ENCODE assay signal across 8 cellular contexts in the genomic region with DNA sequence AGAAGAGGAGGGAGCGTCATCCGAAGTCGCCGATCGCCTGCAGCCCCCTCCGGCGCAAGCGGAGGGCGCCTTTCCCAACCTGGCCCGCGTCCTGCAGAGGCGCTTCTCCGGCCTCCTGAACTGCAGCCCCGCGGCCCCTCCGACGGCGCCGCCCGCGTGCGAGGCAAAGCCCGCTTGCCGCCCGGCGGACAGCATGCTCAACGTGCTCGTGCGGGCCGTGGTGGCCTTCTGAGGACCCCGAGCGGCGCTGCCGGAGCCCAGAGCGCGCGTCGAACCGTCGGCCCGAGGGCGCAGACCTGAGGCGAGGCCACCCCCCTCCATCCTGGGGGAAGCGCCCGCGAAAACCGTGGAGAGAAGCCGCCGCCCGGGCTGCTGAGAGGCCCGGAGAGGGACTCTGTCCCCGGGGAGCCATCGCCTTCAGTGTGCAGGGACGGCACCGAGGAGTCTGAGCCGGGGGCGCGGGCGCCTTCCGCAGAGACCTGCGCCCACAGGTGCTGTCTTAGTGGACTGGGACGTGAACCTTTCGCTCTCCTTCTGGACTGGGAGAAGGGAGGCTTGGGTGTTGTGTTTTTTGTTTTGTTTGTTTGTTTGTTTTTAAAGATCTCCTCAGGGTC. TPM values are rescaled to one million over a fixed set of nuclear protein-coding genes. Genes with fewer than 3 reads are reported as not detected.
A peak's percentile ranks its signal among the peaks of the same experiment; 100 is the strongest.
DNase-seq lines count a peak whose midpoint lies in the region; ATAC-seq and TF ChIP-seq lines count a peak whose summit lies in the region.

No MANE protein-coding gene starts in this region.

- WGBS in psoas muscle, 3 donors, result 24 to 35% (median 31%) methylated on average over 62 to 63 of the region's 63 CpGs

- H3K36me3 Mint-ChIP-seq in CD4-positive, alpha-beta T cell (ENCODE audit: low read depth), result peaks cover 60% of the 10 kb centered on the region
- H3K36me3 Mint-ChIP-seq in activated T-helper 1 cell treated with anti-CD3 and anti-CD28 coated beads, Interleukin-12 subunit alpha, Interleukin-12 subunit beta, Interleukin-2, Interleukin-4 antibody, amounts not matched to agents 30 ng/mL and 10 ng/mL and 1 ng/mL, durations not matched to agents 14 hours and 24 hours and 36 hours (ENCODE audit: low read depth), result peaks cover 22% of the 10 kb centered on the region

- DNase-seq in CD4-positive, alpha-beta T cell, result no peak
- DNase-seq in activated T-helper 1 cell treated with anti-CD3 and anti-CD28 coated beads, Interleukin-12 subunit alpha, Interleukin-12 subunit beta, Interleukin-2, Interleukin-4 antibody, amounts not matched to agents 30 ng/mL and 10 ng/mL and 1 ng/mL, durations not matched to agents 14 hours and 24 hours and 36 hours (ENCODE audit: low spot score), result peak; percentile 14
- DNase-seq in glomerular visceral epithelial cell (ENCODE audit: extremely low spot score) (peak; percentile 55), psoas muscle (peak; percentile 50 to 65), putamen (ENCODE audit: low spot score) (no peak)

- H3K9me3 Mint-ChIP-seq in CD4-positive, alpha-beta T cell, result no peaks in the 10 kb centered on the region
- no peaks in the 10 kb centered on the region for H3K9me3 Mint-ChIP-seq in activated T-helper 1 cell treated with anti-CD3 and anti-CD28 coated beads, Interleukin-12 subunit alpha, Interleukin-12 subunit beta, Interleukin-2, Interleukin-4 antibody, amounts not matched to agents 30 ng/mL and 10 ng/mL and 1 ng/mL, durations not matched to agents 14 hours and 24 hours and 36 hours

- peak overlapping the region; percentile 79 for H3K4me3 ChIP-seq in HUES6 (ENCODE audit: low read depth, low read length)
- peak overlapping the region; percentile 76 for H3K4me3 ChIP-seq in psoas muscle

- H3K27ac ChIP-seq in CD4-positive, alpha-beta T cell (ENCODE audit: low read depth, low read length), result peak overlapping the region; percentile 97
- H3K27ac ChIP-seq in HUES6 (ENCODE audit: low read depth, low read length) (peak overlapping the region; percentile 94), psoas muscle (peak overlapping the region; percentile 95)

- TF ChIP-seq CTCF in CD4-positive, alpha-beta T cell (IDR thresholded peaks at IDR 0.05), result peak; percentile 3
- no peak for TF ChIP-seq CTCF in psoas muscle (IDR thresholded peaks at IDR 0.05)

- peaks cover 8% of the 10 kb centered on the region for H3K27me3 Mint-ChIP-seq in CD4-positive, alpha-beta T cell
- peaks cover 2% of the 10 kb centered on the region for H3K27me3 Mint-ChIP-seq in activated T-helper 1 cell treated with anti-CD3 and anti-CD28 coated beads, Interleukin-12 subunit alpha, Interleukin-12 subunit beta, Interleukin-2, Interleukin-4 antibody, amounts not matched to agents 30 ng/mL and 10 ng/mL and 1 ng/mL, durations not matched to agents 14 hours and 24 hours and 36 hours (ENCODE audit: insufficient read depth)

- CTCF ChIA-PET in CD4-positive, alpha-beta T cell (lab: Charles Lee), result interaction anchor here (1.8 to 2.0 kb wide), 3 partner anchors 18 to 42 kb away, joined by 8 to 27 read pairs (median 11); no protein-coding TSS in a partner anchor

- peaks cover 9% of the 10 kb centered on the region for H3K36me3 ChIP-seq in HUES6 (ENCODE audit: control insufficient read depth, insufficient read depth, low read length)
- H3K36me3 ChIP-seq in psoas muscle (ENCODE audit: insufficient read depth in 1 of 2, low read depth in 1 of 2), result no peaks in the 10 kb centered on the region

- peak overlapping the region; percentile 99 for H3K4me3 Mint-ChIP-seq in CD4-positive, alpha-beta T cell
- peak overlapping the region; percentile 95 for H3K4me3 Mint-ChIP-seq in activated T-helper 1 cell treated with anti-CD3 and anti-CD28 coated beads, Interleukin-12 subunit alpha, Interleukin-12 subunit beta, Interleukin-2, Interleukin-4 antibody, amounts not matched to agents 30 ng/mL and 10 ng/mL and 1 ng/mL, durations not matched to agents 14 hours and 24 hours and 36 hours

- intact Hi-C loops in CD4-positive, alpha-beta T cell (cut with DNase I, micrococcal nuclease), result loop anchor here (1.0 to 10.0 kb wide), 8 partner anchors 19 to 691 kb away; no protein-coding TSS in a partner anchor
- intact Hi-C loops in activated T-helper 1 cell treated with anti-CD3 and anti-CD28 coated beads, Interleukin-12 subunit alpha, Interleukin-12 subunit beta, Interleukin-2, Interleukin-4 antibody, amounts not matched to agents 30 ng/mL and 10 ng/mL and 1 ng/mL, durations not matched to agents 14 hours and 24 hours and 36 hours (cut with micrococcal nuclease), result loop anchor here (2.0 to 10.0 kb wide), 5 partner anchors 13 to 1371 kb away; partner anchors contain the start of genes JUNB, RFX1 and TECR
- intact Hi-C loops in psoas muscle (cut with DNase I), result loop anchor here (5.0 kb wide), 2 partner anchors 689 to 1409 kb away; no protein-coding TSS in a partner anchor

- peak overlapping the region; percentile 99 for H3K9ac ChIP-seq in HUES6 (ENCODE audit: low read length)

- no peak for ATAC-seq in CD4-positive, alpha-beta T cell (ENCODE audit: poor library complexity)
- ATAC-seq in psoas muscle (no peak), HG03139 (IDR thresholded peaks at IDR 0.05; ENCODE audit: unreplicated experiment) (no peak), HG02678 (IDR thresholded peaks at IDR 0.05; ENCODE audit: unreplicated experiment) (no peak)

- peaks cover 56% of the 10 kb centered on the region for H3K4me1 Mint-ChIP-seq in CD4-positive, alpha-beta T cell (ENCODE audit: low read depth)
- H3K4me1 Mint-ChIP-seq in activated T-helper 1 cell treated with anti-CD3 and anti-CD28 coated beads, Interleukin-12 subunit alpha, Interleukin-12 subunit beta, Interleukin-2, Interleukin-4 antibody, amounts not matched to agents 30 ng/mL and 10 ng/mL and 1 ng/mL, durations not matched to agents 14 hours and 24 hours and 36 hours (ENCODE audit: low read depth), result peaks cover 47% of the 10 kb centered on the region

- H3K27me3 ChIP-seq in CD4-positive, alpha-beta T cell (ENCODE audit: control insufficient read depth, insufficient read depth, low read length), result no peaks in the 10 kb centered on the region
- H3K27me3 ChIP-seq in HUES6 (ENCODE audit: control insufficient read depth, insufficient read depth, low read length) (no peaks in the 10 kb centered on the region), psoas muscle (ENCODE audit: insufficient read depth in 3 of 3, low read length in 2 of 3) (no peaks in the 10 kb centered on the region)

- H3K27ac Mint-ChIP-seq in CD4-positive, alpha-beta T cell, result peak overlapping the region; percentile 98
- H3K27ac Mint-ChIP-seq in activated T-helper 1 cell treated with anti-CD3 and anti-CD28 coated beads, Interleukin-12 subunit alpha, Interleukin-12 subunit beta, Interleukin-2, Interleukin-4 antibody, amounts not matched to agents 30 ng/mL and 10 ng/mL and 1 ng/mL, durations not matched to agents 14 hours and 24 hours and 36 hours, result peak overlapping the region; percentile 100

- POLR2A ChIA-PET in CD4-positive, alpha-beta T cell (lab: Charles Lee), result interaction anchor here (0.6 to 6.8 kb wide), 24 partner anchors 12 to 431 kb away, joined by 3 to 487 read pairs (median 8); partner anchors contain the start of gene NACC1

- H3K4me1 ChIP-seq in HUES6 (ENCODE audit: control insufficient read depth, insufficient read depth, low read length), result peaks cover 5% of the 10 kb centered on the region
- H3K4me1 ChIP-seq in psoas muscle, result peaks cover 17% of the 10 kb centered on the region

- H3K9me3 ChIP-seq in CD4-positive, alpha-beta T cell (ENCODE audit: control insufficient read depth, low read length), result no peaks in the 10 kb centered on the region
- H3K9me3 ChIP-seq in HUES6 (ENCODE audit: control insufficient read depth, insufficient read depth, low read depth, low read length), result no peaks in the 10 kb centered on the region
- H3K9me3 ChIP-seq in psoas muscle, result no peaks in the 10 kb centered on the region

RNA-seq across cellular contexts. Expression of gene IER2, which starts 3.5 kb away (rescaled TPM):
- 100 to 1,000 TPM; 254 to 255 TPM for total RNA-seq in CD4-positive, alpha-beta T cell
- 173 and 175 TPM in 2 replicates for total RNA-seq in activated T-helper 1 cell treated with anti-CD3 and anti-CD28 coated beads, Interleukin-12 subunit alpha, Interleukin-12 subunit beta, Interleukin-2, Interleukin-4 antibody, amounts not matched to agents 30 ng/mL and 10 ng/mL and 1 ng/mL, durations not matched to agents 14 hours and 24 hours and 36 hours
- 10 to 100 TPM; 16.8 to 31.2 (median 29.9) TPM for total RNA-seq in psoas muscle
- polyA plus RNA-seq in psoas muscle, result 10 to 100 TPM; 12.9 to 62.7 (median 18.2) TPM

RNA-seq across cellular contexts. Expression of gene STX10, which starts 3.6 kb away (rescaled TPM):
- total RNA-seq in CD4-positive, alpha-beta T cell, result 10 to 100 TPM; 40.9 to 43.9 TPM
- total RNA-seq in activated T-helper 1 cell treated with anti-CD3 and anti-CD28 coated beads, Interleukin-12 subunit alpha, Interleukin-12 subunit beta, Interleukin-2, Interleukin-4 antibody, amounts not matched to agents 30 ng/mL and 10 ng/mL and 1 ng/mL, durations not matched to agents 14 hours and 24 hours and 36 hours, result 73.8 and 78.1 TPM in 2 replicates
- total RNA-seq in psoas muscle, result 10 to 100 TPM; 18.5 to 20.4 (median 19.3) TPM
- 10 to 100 TPM; 34.5 to 63.3 (median 43.6) TPM for polyA plus RNA-seq in psoas muscle

RNA-seq across cellular contexts. Expression of gene NACC1, which starts 35.7 kb away (rescaled TPM):
- total RNA-seq in CD4-positive, alpha-beta T cell, result 10 to 100 TPM; 13.0 to 13.5 TPM
- 124 TPM in 2 replicates for total RNA-seq in activated T-helper 1 cell treated with anti-CD3 and anti-CD28 coated beads, Interleukin-12 subunit alpha, Interleukin-12 subunit beta, Interleukin-2, Interleukin-4 antibody, amounts not matched to agents 30 ng/mL and 10 ng/mL and 1 ng/mL, durations not matched to agents 14 hours and 24 hours and 36 hours
- total RNA-seq in psoas muscle, result 10 to 100 TPM; 32.1 to 48.9 (median 37.9) TPM
- 10 to 100 TPM; 11.9 to 63.4 (median 45.8) TPM for polyA plus RNA-seq in psoas muscle

RNA-seq across cellular contexts. Expression of gene TRMT1, which starts 37.2 kb away (rescaled TPM):
- 10 to 100 TPM; 60.5 to 63.4 TPM for total RNA-seq in CD4-positive, alpha-beta T cell
- 154 and 157 TPM in 2 replicates for total RNA-seq in activated T-helper 1 cell treated with anti-CD3 and anti-CD28 coated beads, Interleukin-12 subunit alpha, Interleukin-12 subunit beta, Interleukin-2, Interleukin-4 antibody, amounts not matched to agents 30 ng/mL and 10 ng/mL and 1 ng/mL, durations not matched to agents 14 hours and 24 hours and 36 hours
- 10 to 100 TPM; 31.6 to 45.3 (median 35.1) TPM for total RNA-seq in psoas muscle
- polyA plus RNA-seq in psoas muscle, result 10 to 100 TPM; 42.3 to 87.1 (median 45.4) TPM

RNA-seq across cellular contexts. Expression of gene LYL1, which starts 51.1 kb away (rescaled TPM):
- 1 to 10 TPM; 1.9 to 2.1 TPM for total RNA-seq in CD4-positive, alpha-beta T cell
- total RNA-seq in activated T-helper 1 cell treated with anti-CD3 and anti-CD28 coated beads, Interleukin-12 subunit alpha, Interleukin-12 subunit beta, Interleukin-2, Interleukin-4 antibody, amounts not matched to agents 30 ng/mL and 10 ng/mL and 1 ng/mL, durations not matched to agents 14 hours and 24 hours and 36 hours, result 2.4 and 2.5 TPM in 2 replicates
- total RNA-seq in psoas muscle, result 1 to 10 TPM; 2.1 to 4.6 (median 3.2) TPM
- polyA plus RNA-seq in psoas muscle, result 1 to 10 TPM; 1.1 to 3.4 (median 1.1) TPM

Comparison
In these comparisons a context has a peak if more than half of its experiments do, and no peak if none do; other contexts are left out.
1. DNase-seq: peak in activated T-helper 1 cell treated with anti-CD3 and anti-CD28 coated beads, Interleukin-12 subunit alpha, Interleukin-12 subunit beta, Interleukin-2, Interleukin-4 antibody, amounts not matched to agents 30 ng/mL and 10 ng/mL and 1 ng/mL, durations not matched to agents 14 hours and 24 hours and 36 hours (single experiment), glomerular visceral epithelial cell (single experiment) and psoas muscle (2 of 2); none in CD4-positive, alpha-beta T cell (0 of 10) and putamen (single experiment).
2. Peak in every context shown above with its lines, with median percentiles within 50 percentile points of each other: H3K27ac ChIP-seq.